ENCODE assay signal across 19 cellular contexts in genomic region chr3:152392474-152392873, GRCh38.
DNase-seq lines count a peak whose midpoint lies in the region; ATAC-seq and FAIRE-seq lines count a peak whose summit lies in the region.
"Had no signal": no experiment of that assay in that cellular context is flagged by ENCODE, and none has a peak within 500 bp of the region (broad histone marks: within the 10 kb centered on the region; RNA-seq: fewer than 3 reads in every experiment).

No MANE protein-coding gene starts in this region.

- POLR2A ChIA-PET in CD8-positive, alpha-beta memory T cell (lab: Charles Lee) = no interaction called here
- POLR2A ChIA-PET in T-cell (lab: Charles Lee) = interaction anchor here (0.5 to 1.4 kb wide), 5 partner anchors 18 to 123 kb away, joined by 3 to 5 read pairs (median 4); no protein-coding TSS in a partner anchor

- no peak for ATAC-seq in T-cell (replicated peaks in 1 of 4)
- ATAC-seq: HCT116, pancreas had no signal

- H3K4me1 Mint-ChIP-seq in CD8-positive, alpha-beta memory T cell = peaks cover 65 to 88% (median 87%) of the 10 kb centered on the region in 3 donors
- peaks cover 53 to 77% (median 72%) of the 10 kb centered on the region in 3 donors for H3K4me1 Mint-ChIP-seq in T-cell

- H3K4me2 ChIP-seq in mesenchymal stem cell (ENCODE audit: low read length, poor library complexity, severe bottlenecking) = no peak overlapping the region

- WGBS in mesenchymal stem cell = 50% methylated on average over 1 of the region's 1 CpG

- no peak overlapping the region for H2AK5ac ChIP-seq in mesenchymal stem cell (ENCODE audit: low read length, severe bottlenecking)

- H3K9me3 Mint-ChIP-seq in CD8-positive, alpha-beta memory T cell = peaks cover 0 to 2% (median 0%) of the 10 kb centered on the region in 5 donors
- H3K9me3 Mint-ChIP-seq in T-cell = no peaks in the 10 kb centered on the region
- H3K9me3 Mint-ChIP-seq: central memory CD8-positive, alpha-beta T cell had no signal

- H2BK12ac ChIP-seq in mesenchymal stem cell (ENCODE audit: low read length in 2 of 2) = no peak overlapping the region

- H3K79me1 ChIP-seq in mesenchymal stem cell (replicated peaks; ENCODE audit: low read length, poor library complexity, severe bottlenecking) = peaks cover 10% of the 10 kb centered on the region

- H3K14ac ChIP-seq in mesenchymal stem cell (ENCODE audit: low read length in 2 of 2) = no peak overlapping the region

- H3K27ac ChIP-seq in CD8-positive, alpha-beta memory T cell (ENCODE audit: low read depth, low read length) = no peak overlapping the region
- H3K27ac ChIP-seq in mesenchymal stem cell (ENCODE audit: low read length, poor library complexity, severe bottlenecking) (no peak overlapping the region), stomach smooth muscle (ENCODE audit: low read length) (peak overlapping the region; percentile 2)
- H3K27ac ChIP-seq: C4-2B, pancreas had no signal

- CTCF ChIA-PET in CD8-positive, alpha-beta memory T cell (lab: Charles Lee) = interaction anchor here (1.7 kb wide), 1 partner anchor 20 kb away, joined by 4 read pairs; no protein-coding TSS in a partner anchor
- CTCF ChIA-PET in T-cell (lab: Charles Lee) = interaction anchor here in 1 of 2 donors (0.7 kb wide), 1 partner anchor 30 kb away, joined by 3 read pairs; no protein-coding TSS in a partner anchor

- H3K27me3 ChIP-seq in CD8-positive, alpha-beta memory T cell (ENCODE audit: insufficient read depth, low read length, poor library complexity, severe bottlenecking) = no peaks in the 10 kb centered on the region
- H3K27me3 ChIP-seq in mesenchymal stem cell (ENCODE audit: control insufficient read depth in 1 of 2, insufficient read depth in 1 of 2, low read length in 2 of 2) (no peaks in the 10 kb centered on the region), stomach smooth muscle (ENCODE audit: control insufficient read depth in 1 of 2, insufficient read depth in 2 of 2, low read length in 2 of 2) (no peaks in the 10 kb centered on the region)
- H3K27me3 ChIP-seq: pancreas had no signal

- H3K9ac ChIP-seq in mesenchymal stem cell (ENCODE audit: low read length) (no peak overlapping the region), stomach smooth muscle (ENCODE audit: low read length in 2 of 2) (no peak overlapping the region)

- H3K36me3 Mint-ChIP-seq in CD8-positive, alpha-beta memory T cell = peaks cover 12 to 76% (median 15%) of the 10 kb centered on the region in 3 donors
- H3K36me3 Mint-ChIP-seq in T-cell = peaks cover 53% of the 10 kb centered on the region

- no peaks in the 10 kb centered on the region for H3K27me3 Mint-ChIP-seq in CD8-positive, alpha-beta memory T cell
- no peaks in the 10 kb centered on the region for H3K27me3 Mint-ChIP-seq in T-cell
- H3K27me3 Mint-ChIP-seq: central memory CD8-positive, alpha-beta T cell had no signal

- no peak for FAIRE-seq in GM19239 (lab: Jason Lieb, UNC)
- FAIRE-seq: pancreas, urothelium cell line had no signal

- no peak overlapping the region for H4K91ac ChIP-seq in mesenchymal stem cell (ENCODE audit: low read length)

- no peak overlapping the region for H2AFZ ChIP-seq in mesenchymal stem cell (ENCODE audit: low read depth, low read length)

- no peak overlapping the region for H3K4ac ChIP-seq in mesenchymal stem cell (ENCODE audit: low read depth in 1 of 2, low read length in 2 of 2)

- H4K8ac ChIP-seq in mesenchymal stem cell (ENCODE audit: low read length) = no peak overlapping the region

- peak overlapping the region in 1 of 7 donors; percentile 8 for H3K4me3 Mint-ChIP-seq in CD8-positive, alpha-beta memory T cell
- H3K4me3 Mint-ChIP-seq in T-cell = no peak overlapping the region
- H3K4me3 Mint-ChIP-seq: central memory CD8-positive, alpha-beta T cell had no signal

- no peak overlapping the region for H3K23ac ChIP-seq in mesenchymal stem cell (ENCODE audit: low read length in 2 of 2)

- peaks cover 25% of the 10 kb centered on the region for H3K36me3 ChIP-seq in CD8-positive, alpha-beta memory T cell (ENCODE audit: insufficient read depth, low read length)
- H3K36me3 ChIP-seq in mesenchymal stem cell (ENCODE audit: control insufficient read depth in 1 of 2, insufficient read depth in 2 of 2, low read depth in 1 of 2, low read length in 2 of 2) = peaks cover 4 to 34% of the 10 kb centered on the region in 2 experiments
- H3K36me3 ChIP-seq in stomach smooth muscle (ENCODE audit: control insufficient read depth in 2 of 2, insufficient read depth in 2 of 2, low read length in 2 of 2) = peaks cover 0 to 2% of the 10 kb centered on the region in 2 donors
- H3K36me3 ChIP-seq: pancreas had no signal

- in situ Hi-C loops in G401 (cut with HindIII; ENCODE audit: low sequenced_read_pairs) = no loop called here

- no peak overlapping the region for H3K18ac ChIP-seq in mesenchymal stem cell (ENCODE audit: low read depth in 1 of 2, low read length in 2 of 2)

- H2BK5ac ChIP-seq in mesenchymal stem cell (ENCODE audit: low read depth, low read length, poor library complexity, severe bottlenecking) = no peak overlapping the region

- no peak overlapping the region for H2BK15ac ChIP-seq in mesenchymal stem cell (ENCODE audit: low read depth, poor library complexity, severe bottlenecking)

- H3K4me3 ChIP-seq in CD8-positive, alpha-beta memory T cell (ENCODE audit: low read length) = no peak overlapping the region
- no peak overlapping the region for H3K4me3 ChIP-seq in mesenchymal stem cell (ENCODE audit: insufficient read depth in 1 of 2, low read depth in 1 of 2, low read length in 2 of 2)
- no peak overlapping the region for H3K4me3 ChIP-seq in stomach smooth muscle (ENCODE audit: low read length in 2 of 2)
- H3K4me3 ChIP-seq: pancreas had no signal

- no peak overlapping the region for H2BK120ac ChIP-seq in mesenchymal stem cell (ENCODE audit: low read depth, low read length)

- H3K4me1 ChIP-seq in CD8-positive, alpha-beta memory T cell (ENCODE audit: insufficient read depth, low read length) = peaks cover 39% of the 10 kb centered on the region
- H3K4me1 ChIP-seq in mesenchymal stem cell (ENCODE audit: control insufficient read depth, insufficient read depth, low read depth, low read length) (peaks cover 5% of the 10 kb centered on the region), stomach smooth muscle (ENCODE audit: control insufficient read depth, insufficient read depth, low read length) (peaks cover 11% of the 10 kb centered on the region)

- H3K9me3 ChIP-seq in CD8-positive, alpha-beta memory T cell (ENCODE audit: low read length) = no peaks in the 10 kb centered on the region
- H3K9me3 ChIP-seq in mesenchymal stem cell (ENCODE audit: control insufficient read depth, low read length) (no peaks in the 10 kb centered on the region), stomach smooth muscle (ENCODE audit: control insufficient read depth in 2 of 2, low read length in 2 of 2) (no peaks in the 10 kb centered on the region)
- H3K9me3 ChIP-seq: pancreas had no signal

- DNase-seq in CD8-positive, alpha-beta memory T cell = no peak
- DNase-seq in T-cell (no peak), mesenchymal stem cell (peak; percentile 51), GM19239 (ENCODE audit: insufficient read length, low spot score) (no peak), G401 (ENCODE audit: low spot score) (no peak), DMS 273 (lab: John Stamatoyannopoulos, UW; ENCODE audit: unreplicated experiment) (no peak), NCI-H2029 treated with DMSO at 0.1 percent for 48 hours (lab: John Stamatoyannopoulos, UW) (no peak)
- DNase-seq: activated CD4-positive, alpha-beta T cell treated with anti-CD3 and anti-CD28 coated beads for 48 hours; activated T-cell treated with anti-CD3 and anti-CD28 coated beads for 4 hours; NCI-H1417; NCI-H345; pancreas; Right ventricle myocardium superior; T1000 had no signal

- peak overlapping the region in 6 of 8 donors; percentile 8 to 76 (median 44) for H3K27ac Mint-ChIP-seq in CD8-positive, alpha-beta memory T cell
- peak overlapping the region; percentile 44 to 81 for H3K27ac Mint-ChIP-seq in T-cell
